Comparison of ENCODE assay signal across 19 cellular contexts in the genomic region with DNA sequence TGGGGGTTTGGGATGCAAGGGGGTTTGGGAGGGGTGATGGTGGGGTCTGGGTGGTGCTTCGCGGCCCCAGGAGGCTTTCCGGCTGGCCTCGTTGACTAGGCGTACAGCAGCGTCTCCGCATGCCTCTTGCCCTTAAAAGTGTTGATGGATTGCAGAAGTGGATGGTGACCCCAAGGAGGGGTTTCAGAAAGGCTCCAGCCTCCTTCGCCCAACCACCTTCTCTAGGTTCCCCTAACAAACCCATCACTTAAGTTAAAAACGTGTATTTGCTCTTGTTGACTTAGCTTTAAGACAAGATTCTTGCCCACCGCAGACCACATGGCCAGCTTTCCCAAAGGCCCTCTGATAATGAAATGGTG. TPM values are rescaled to one million over a fixed set of nuclear protein-coding genes. Genes with fewer than 3 reads are reported as not detected.
A peak's percentile ranks its signal among the peaks of the same experiment; 100 is the strongest.
DNase-seq lines count a peak whose midpoint lies in the region; ATAC-seq and TF ChIP-seq lines count a peak whose summit lies in the region.
"Had no signal": no experiment of that assay in that cellular context is flagged by ENCODE, and none has a peak within 500 bp of the region (broad histone marks: within the 10 kb centered on the region; RNA-seq: fewer than 3 reads in every experiment).

No MANE protein-coding gene starts in this region.

- 61 to 67% methylated on average over 2 to 10 of the region's 10 CpGs for WGBS in endodermal cell (ENCODE audit: insufficient coverage in 1 of 2, insufficient read length in 1 of 2), 2 experiments
- WGBS in lower leg skin, 2 donors: 70 to 75% methylated on average over 10 of the region's 10 CpGs

- H3K27me3 ChIP-seq in endodermal cell (ENCODE audit: control insufficient read depth, insufficient read depth, low read length, poor library complexity, severe bottlenecking): peaks cover 72% of the 10 kb centered on the region
- H3K27me3 ChIP-seq: SJCRH30 had no signal

- no peak for TF ChIP-seq POLR2A in lower leg skin (IDR thresholded peaks at IDR 0.05)

- TF ChIP-seq CTCF in endodermal cell (conservative IDR thresholded peaks at IDR 0.05): peak; percentile 52
- peak; percentile 18 for TF ChIP-seq CTCF in nephron progenitor cell (IDR thresholded peaks at IDR 0.05)
- TF ChIP-seq CTCF in type B pancreatic cell (conservative IDR thresholded peaks at IDR 0.05): peak; percentile 23
- TF ChIP-seq CTCF in lower leg skin (IDR thresholded peaks at IDR 0.05): no peak

- ATAC-seq in T-helper 17 cell: no peak
- ATAC-seq: HepG2 had no signal

- H3K4me1 Mint-ChIP-seq in T-helper 17 cell: peaks cover 40% of the 10 kb centered on the region
- H3K4me1 Mint-ChIP-seq in endodermal cell: peaks cover 38% of the 10 kb centered on the region
- peaks cover 36% of the 10 kb centered on the region for H3K4me1 Mint-ChIP-seq in nephron progenitor cell
- H3K4me1 Mint-ChIP-seq in type B pancreatic cell (ENCODE audit: unreplicated experiment): peaks cover 31% of the 10 kb centered on the region

- H3K27ac Mint-ChIP-seq in T-helper 17 cell: no peak overlapping the region
- H3K27ac Mint-ChIP-seq in endodermal cell: no peak overlapping the region
- no peak overlapping the region for H3K27ac Mint-ChIP-seq in nephron progenitor cell
- no peak overlapping the region for H3K27ac Mint-ChIP-seq in type B pancreatic cell
- H3K27ac Mint-ChIP-seq: HFFc6 had no signal

- H3K36me3 ChIP-seq in endodermal cell (ENCODE audit: control insufficient read depth, insufficient read depth, low read length): no peaks in the 10 kb centered on the region

- H3K4me3 ChIP-seq in endodermal cell (ENCODE audit: low read length) (no peak overlapping the region), lower leg skin (ENCODE audit: low read depth, poor library complexity, severe bottlenecking) (no peak overlapping the region)
- H3K4me3 ChIP-seq: SJCRH30 had no signal

- H3K9me3 ChIP-seq in T-helper 17 cell (ENCODE audit: control insufficient read depth, low read length, poor library complexity, severe bottlenecking) (no peaks in the 10 kb centered on the region), endodermal cell (ENCODE audit: control insufficient read depth, low read length) (no peaks in the 10 kb centered on the region)

- intact Hi-C loops in posterior cingulate gyrus (cut with DNase I): no loop called here
- intact Hi-C loops in lower leg skin (cut with DNase I; ENCODE audit: low total_unique reads): no loop called here

- no peak for DNase-seq in T-helper 17 cell
- no peak for DNase-seq in endodermal cell
- no peak for DNase-seq in nephron progenitor cell
- DNase-seq in type B pancreatic cell (ENCODE audit: extremely low spot score, unreplicated experiment): no peak
- no peak for DNase-seq in posterior cingulate gyrus
- DNase-seq in lower leg skin (ENCODE audit: low spot score in 2 of 2): no peak
- no peak for DNase-seq in AG20443 (ENCODE audit: low spot score)
- DNase-seq: ACHN, AML-193, DMS79 treated with DMSO at 0.1 percent for 48 hours, HFFc6, NCI-H1105 treated with DMSO at 0.1 percent for 48 hours, NCI-H1694, NCI-H2081 treated with DMSO at 0.1 percent for 48 hours, NCI-H345, NCI-H524 treated with DMSO at 0.1 percent for 48 hours, SJCRH30 had no signal

- H3K36me3 Mint-ChIP-seq in T-helper 17 cell (ENCODE audit: low read depth) (peaks cover 2% of the 10 kb centered on the region), endodermal cell (ENCODE audit: low read depth) (no peaks in the 10 kb centered on the region), nephron progenitor cell (ENCODE audit: low read depth) (no peaks in the 10 kb centered on the region), type B pancreatic cell (no peaks in the 10 kb centered on the region)

- H3K9ac ChIP-seq in endodermal cell (ENCODE audit: extremely low read depth, low read length, poor library complexity, severe bottlenecking): no peak overlapping the region

- H3K4me3 Mint-ChIP-seq in T-helper 17 cell: peak overlapping the region; percentile 19
- peak overlapping the region; percentile 54 for H3K4me3 Mint-ChIP-seq in endodermal cell
- no peak overlapping the region for H3K4me3 Mint-ChIP-seq in nephron progenitor cell
- no peak overlapping the region for H3K4me3 Mint-ChIP-seq in type B pancreatic cell
- H3K4me3 Mint-ChIP-seq: HFFc6 had no signal

- peaks cover 8% of the 10 kb centered on the region for H3K4me1 ChIP-seq in endodermal cell (ENCODE audit: control insufficient read depth, insufficient read depth, low read length)

- H3K27ac ChIP-seq in endodermal cell (ENCODE audit: low read depth, low read length): no peak overlapping the region
- H3K27ac ChIP-seq: C4-2B, SJCRH30 had no signal

- H3K9me3 Mint-ChIP-seq in endodermal cell (no peaks in the 10 kb centered on the region), nephron progenitor cell (no peaks in the 10 kb centered on the region), type B pancreatic cell (no peaks in the 10 kb centered on the region)
- H3K9me3 Mint-ChIP-seq: HFFc6 had no signal

- H3K27me3 Mint-ChIP-seq in T-helper 17 cell (peaks cover 92% of the 10 kb centered on the region), endodermal cell (ENCODE audit: insufficient read depth) (peaks cover 79% of the 10 kb centered on the region), nephron progenitor cell (ENCODE audit: low read depth, poor library complexity) (peaks cover 93% of the 10 kb centered on the region), type B pancreatic cell (peaks cover 96% of the 10 kb centered on the region)

RNA-seq across cellular contexts. Expression of gene TSHZ3, which starts 8.1 kb away (rescaled TPM):
- 1 to 10 TPM in 1 of 2 donors, under 1 TPM in 1; 0.68 to 1.3 TPM for total RNA-seq in T-helper 17 cell
- total RNA-seq in endodermal cell: 1 to 10 TPM in 1 of 2 donors, under 1 TPM in 1; 0.84 to 2.1 TPM
- polyA plus RNA-seq in endodermal cell (2013, experiment 1 of 2): 10.0 TPM
- 8.6 TPM for polyA plus RNA-seq in endodermal cell (2013, experiment 2 of 2)
- 3.1 and 21.2 TPM in 2 replicates for total RNA-seq in type B pancreatic cell (ENCODE audit: low replicate concordance)
- 1 to 10 TPM; 1.6 to 4.0 (median 3.5) TPM for total RNA-seq in lower leg skin
- total RNA-seq: HepG2 had no signal
- polyA plus RNA-seq: HepG2 had no signal

Comparison
In these comparisons a context has a peak if more than half of its experiments do, and no peak if none do; other contexts are left out.
1. H3K4me3 Mint-ChIP-seq: peak in T-helper 17 cell (single experiment) and endodermal cell (single experiment); none in nephron progenitor cell (single experiment) and type B pancreatic cell (single experiment).
2. CTCF ChIP-seq: peak in endodermal cell (single experiment), nephron progenitor cell (single experiment) and type B pancreatic cell (single experiment); none in lower leg skin (0 of 3).